ENCODE assay signal across 11 cellular contexts in genomic region chr20:42003380-42003779, GRCh38.
"Had no signal": no experiment of that assay in that cellular context is flagged by ENCODE, and none has a peak within 500 bp of the region (broad histone marks: within the 10 kb centered on the region; RNA-seq: fewer than 3 reads in every experiment).

No MANE protein-coding gene starts in this region.

- H3K4me2 ChIP-seq: GM23338 had no signal

- ATAC-seq: GM23338, HCT116 had no signal

- H2AFZ ChIP-seq: GM23248, GM23338 had no signal

- H3K27ac ChIP-seq: GM23248 had no signal

- H3K4me3 ChIP-seq: GM23248, GM23338, HAP-1 had no signal

- H3K36me3 ChIP-seq: HAP-1 had no signal

- FAIRE-seq: H1, H54 had no signal

- DNase-seq: GM23248, GOT3, H7, H9, HCEC 1CT, HFFc6 had no signal

- H3K4me1 ChIP-seq: HAP-1 had no signal

- H3K9me3 ChIP-seq: HAP-1 had no signal

- H3K9ac ChIP-seq: GM23248 had no signal
